In genomic region chr5:132388244-132389050, GRCh38 we compare ENCODE assay signal across 8 cellular contexts. TPM values are rescaled to one million over a fixed set of nuclear protein-coding genes. Genes with fewer than 3 reads are reported as not detected.
DNase-seq lines count a peak whose midpoint lies in the region; ATAC-seq and TF ChIP-seq lines count a peak whose summit lies in the region.

No MANE protein-coding gene starts in this region.

- ATAC-seq in gastroesophageal sphincter (peak; percentile 65), HG03280 (IDR thresholded peaks at IDR 0.05; ENCODE audit: unreplicated experiment) (no peak), GM21717 (IDR thresholded peaks at IDR 0.05; ENCODE audit: unreplicated experiment) (no peak), GM18873 (IDR thresholded peaks at IDR 0.05; ENCODE audit: low FRiP score, unreplicated experiment) (no peak)

- H3K4me3 ChIP-seq in gastroesophageal sphincter = no peak overlapping the region

- 26 to 31% methylated on average over 6 to 8 of the region's 8 CpGs for WGBS in gastroesophageal sphincter (ENCODE audit: low coverage in 1 of 2), 2 donors

- no peak for TF ChIP-seq EP300 in gastroesophageal sphincter (IDR thresholded peaks at IDR 0.05)

- H3K36me3 ChIP-seq in gastroesophageal sphincter = peaks cover 0 to 38% of the 10 kb centered on the region in 2 donors

- H3K27ac ChIP-seq in VCaP (peak overlapping the region; percentile 68), gastroesophageal sphincter (peak overlapping the region; percentile 92 to 99 (median 94))

- peaks cover 23 to 64% (median 48%) of the 10 kb centered on the region in 3 donors for H3K4me1 ChIP-seq in gastroesophageal sphincter

- TF ChIP-seq CTCF in VCaP (conservative IDR thresholded peaks at IDR 0.05) (no peak), gastroesophageal sphincter (IDR thresholded peaks at IDR 0.05) (no peak)

- TF ChIP-seq POLR2A in gastroesophageal sphincter (IDR thresholded peaks at IDR 0.05) = no peak

- no peaks in the 10 kb centered on the region for H3K27me3 ChIP-seq in gastroesophageal sphincter

- peak; percentile 60 for DNase-seq in EL
- peak; percentile 91 for DNase-seq in renal cortical epithelial cell (ENCODE audit: low read depth)
- DNase-seq in NCI-H526 treated with DMSO at 0.1 percent for 48 hours (lab: John Stamatoyannopoulos, UW) = no peak

- H3K9me3 ChIP-seq in gastroesophageal sphincter = no peaks in the 10 kb centered on the region

RNA-seq across cellular contexts. Expression of gene SLC22A5, which starts 18.9 kb away (rescaled TPM):
- total RNA-seq in gastroesophageal sphincter (1 to 10 TPM; 6.5 to 9.6 (median 7.5) TPM), renal cortical epithelial cell (31.3 and 33.0 TPM in 2 replicates)
